ENCODE assay signal across 9 cellular contexts in the genomic region with DNA sequence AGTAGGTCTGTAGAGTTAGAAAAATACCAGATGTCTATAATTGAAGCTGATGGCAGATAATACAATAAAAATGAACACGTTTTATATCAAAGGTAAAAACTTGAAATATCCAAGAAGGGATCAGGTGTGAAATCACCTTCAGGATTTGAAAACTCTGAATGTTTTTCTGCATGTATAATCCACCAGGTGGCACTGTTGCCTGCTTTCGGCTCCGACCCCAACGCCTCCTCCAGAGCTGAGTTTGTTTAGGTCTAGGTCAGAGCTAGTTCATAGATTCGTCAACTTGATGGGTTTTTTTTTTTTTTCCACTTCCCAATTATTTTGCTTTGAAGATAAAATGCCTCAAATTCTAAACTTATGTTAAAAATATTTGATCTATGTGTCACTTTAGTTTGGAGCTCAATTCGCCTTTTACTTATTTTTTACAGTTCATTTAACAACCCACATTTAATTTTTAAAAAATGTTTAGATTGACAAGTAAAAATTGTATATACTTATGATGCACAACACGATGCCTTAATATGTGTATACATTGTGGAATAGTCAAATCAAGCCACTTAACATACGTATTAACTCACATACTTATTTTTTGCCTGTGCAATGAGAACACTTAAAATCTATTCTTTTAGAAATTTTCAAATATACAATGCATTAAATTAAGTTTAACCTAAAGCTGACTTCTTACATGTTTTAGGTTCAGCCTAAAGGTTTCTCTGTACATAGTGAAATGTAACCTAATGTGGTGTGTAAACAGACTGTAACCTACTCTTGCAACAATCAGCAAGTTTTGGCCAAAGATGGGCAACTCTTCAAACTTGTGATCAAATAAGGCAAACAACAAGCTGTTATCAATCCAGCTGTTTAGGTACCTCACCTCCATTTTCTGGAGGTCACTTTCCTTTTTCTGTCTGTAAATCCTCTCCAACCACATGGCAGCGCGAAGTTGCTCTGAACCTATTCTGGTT. TPM values are rescaled to one million over a fixed set of nuclear protein-coding genes. Genes with fewer than 3 reads are reported as not detected.
DNase-seq lines count a peak whose midpoint lies in the region; ATAC-seq and TF ChIP-seq lines count a peak whose summit lies in the region.
"Had no signal": no experiment of that assay in that cellular context is flagged by ENCODE, and none has a peak within 500 bp of the region (broad histone marks: within the 10 kb centered on the region; RNA-seq: fewer than 3 reads in every experiment).

No MANE protein-coding gene starts in this region.

- TF ChIP-seq CTCF in mesothelial cell of epicardium (IDR thresholded peaks at IDR 0.05; ENCODE audit: unreplicated experiment), result peak; percentile 91

- no peak overlapping the region for H3K27ac Mint-ChIP-seq in effector memory CD8-positive, alpha-beta T cell
- no peak overlapping the region for H3K27ac Mint-ChIP-seq in mesothelial cell of epicardium
- H3K27ac Mint-ChIP-seq: dendritic cell treated with granulocyte-macrophage colony-stimulating factor and Interleukin-4, amounts not matched to agents 40 ng/mL and 50 ng/mL, for 4 days had no signal

- H3K4me3 Mint-ChIP-seq in effector memory CD8-positive, alpha-beta T cell, result no peak overlapping the region
- no peak overlapping the region for H3K4me3 Mint-ChIP-seq in mesothelial cell of epicardium
- H3K4me3 Mint-ChIP-seq: dendritic cell treated with granulocyte-macrophage colony-stimulating factor and Interleukin-4, amounts not matched to agents 40 ng/mL and 50 ng/mL, for 4 days had no signal

- DNase-seq in DMS53 (lab: John Stamatoyannopoulos, UW) (peak; percentile 85), NCI-H748 treated with DMSO at 0.1 percent for 48 hours (lab: John Stamatoyannopoulos, UW) (peak; percentile 44), mesothelial cell of epicardium (ENCODE audit: low spot score in 2 of 2, unreplicated experiment in 2 of 2) (peak in 1 of 2 experiments; percentile 27)
- DNase-seq in activated CD8-positive, alpha-beta memory T cell treated with anti-CD3 and anti-CD28 coated beads for 24 hours, result peak; percentile 69
- DNase-seq in effector memory CD8-positive, alpha-beta T cell, result peak; percentile 50 to 58 (median 54)
- DNase-seq in stimulated activated CD8-positive, alpha-beta memory T cell treated with anti-CD3 and anti-CD28 coated beads, Interleukin-4, amount 100 ng/mL, for 24 hours (ENCODE audit: low read depth), result peak; percentile 22

- ATAC-seq in HG02623 (IDR thresholded peaks at IDR 0.05; ENCODE audit: unreplicated experiment) (peak; percentile 57), GM21723 (IDR thresholded peaks at IDR 0.05; ENCODE audit: unreplicated experiment) (no peak)
- peak; percentile 60 for ATAC-seq in effector memory CD8-positive, alpha-beta T cell (replicated peaks)

- peaks cover 7 to 11% of the 10 kb centered on the region in 2 donors for H3K9me3 Mint-ChIP-seq in effector memory CD8-positive, alpha-beta T cell
- H3K9me3 Mint-ChIP-seq in mesothelial cell of epicardium, result peaks cover 31% of the 10 kb centered on the region

- H3K36me3 Mint-ChIP-seq in effector memory CD8-positive, alpha-beta T cell (ENCODE audit: insufficient read depth), result no peaks in the 10 kb centered on the region
- peaks cover 3% of the 10 kb centered on the region for H3K36me3 Mint-ChIP-seq in mesothelial cell of epicardium

- peaks cover 21 to 31% of the 10 kb centered on the region in 2 donors for H3K27me3 Mint-ChIP-seq in effector memory CD8-positive, alpha-beta T cell
- H3K27me3 Mint-ChIP-seq in mesothelial cell of epicardium (ENCODE audit: low read depth), result peaks cover 5% of the 10 kb centered on the region

- H3K4me1 Mint-ChIP-seq in effector memory CD8-positive, alpha-beta T cell (ENCODE audit: low read depth in 2 of 2), result peaks cover 0 to 9% of the 10 kb centered on the region in 2 donors
- H3K4me1 Mint-ChIP-seq in mesothelial cell of epicardium, result peaks cover 19% of the 10 kb centered on the region

RNA-seq across cellular contexts. Expression of gene ENPP4, which starts 39.4 kb away (rescaled TPM):
- 4.8 to 5.2 TPM (median 5.1 TPM) in 3 replicates for total RNA-seq in mesothelial cell of epicardium
